8 cellular contexts compared by ENCODE assay signal in genomic region chr12:57213068-57213715, GRCh38. TPM values are rescaled to one million over a fixed set of nuclear protein-coding genes. Genes with fewer than 3 reads are reported as not detected.
DNase-seq lines count a peak whose midpoint lies in the region; ATAC-seq, FAIRE-seq and TF ChIP-seq lines count a peak whose summit lies in the region.

No MANE protein-coding gene starts in this region.

- peak; percentile 56 to 63 for ATAC-seq in activated T-cell treated with anti-CD3 and anti-CD28 coated beads, Interleukin-2, amount 50 U/mL, for 4 hours
- ATAC-seq in esophagus mucosa = peak; percentile 73
- ATAC-seq in natural killer cell = peak; percentile 75 to 83 (median 78)
- peak; percentile 67 for ATAC-seq in stimulated activated naive CD8-positive, alpha-beta T cell treated with anti-CD3 and anti-CD28 coated beads, Interleukin-15, Interleukin-2, amounts not matched to agents 100 U/mL and 50 U/mL, for 24 hours
- no peak for ATAC-seq in GM19452 (IDR thresholded peaks at IDR 0.05; ENCODE audit: unreplicated experiment)

- peaks cover 6% of the 10 kb centered on the region; the same call in 1 of the 2 replicates for H4K20me1 ChIP-seq in Karpas-422 (ENCODE audit: insufficient read depth, low read depth, low read length)

- FAIRE-seq in GM12891 (lab: Jason Lieb, UNC) = peak; percentile 93

- peaks cover 34% of the 10 kb centered on the region for H3K4me1 Mint-ChIP-seq in activated T-cell treated with anti-CD3 and anti-CD28 coated beads, Interleukin-2, amount 50 U/mL, for 4 hours (ENCODE audit: low read depth)
- peaks cover 31 to 45% of the 10 kb centered on the region in 2 donors for H3K4me1 Mint-ChIP-seq in natural killer cell

- no peak overlapping the region for H3K4me3 Mint-ChIP-seq in activated T-cell treated with anti-CD3 and anti-CD28 coated beads, Interleukin-2, amount 50 U/mL, for 4 hours
- peak overlapping the region; percentile 63 for H3K4me3 Mint-ChIP-seq in natural killer cell

- H3K9me2 ChIP-seq in Karpas-422 (replicated peaks; ENCODE audit: insufficient read depth, low read length) = no peaks in the 10 kb centered on the region

- H3K9me3 ChIP-seq in Karpas-422 (ENCODE audit: low read length) (no peaks in the 10 kb centered on the region), Peyer's patch (no peaks in the 10 kb centered on the region)

- intact Hi-C loops in natural killer cell (cut with micrococcal nuclease) = loop anchor here (1.0 kb wide), 1 partner anchor 30 kb away; no protein-coding TSS in a partner anchor

- no peak overlapping the region for H3K4me3 ChIP-seq in Karpas-422 (ENCODE audit: low read length)
- H3K4me3 ChIP-seq in Peyer's patch = no peak overlapping the region

- H3K4me1 ChIP-seq in Karpas-422 (ENCODE audit: low read length) = peaks cover 59% of the 10 kb centered on the region
- H3K4me1 ChIP-seq in Peyer's patch = peaks cover 0 to 38% (median 21%) of the 10 kb centered on the region in 4 donors

- no peak overlapping the region for H2AFZ ChIP-seq in Karpas-422 (ENCODE audit: low read length)

- no peaks in the 10 kb centered on the region; the same call in 1 of the 2 replicates for H3K27me3 ChIP-seq in Karpas-422 (ENCODE audit: low read length)
- peaks cover 0 to 36% of the 10 kb centered on the region in 2 donors for H3K27me3 ChIP-seq in Peyer's patch

- no peaks in the 10 kb centered on the region for H3K36me3 Mint-ChIP-seq in activated T-cell treated with anti-CD3 and anti-CD28 coated beads, Interleukin-2, amount 50 U/mL, for 4 hours (ENCODE audit: insufficient read depth)
- H3K36me3 Mint-ChIP-seq in natural killer cell = no peaks in the 10 kb centered on the region

- TF ChIP-seq CTCF in Peyer's patch (IDR thresholded peaks at IDR 0.05) (peak; percentile 88 to 93 (median 91)), natural killer cell (IDR thresholded peaks at IDR 0.05) (peak; percentile 96)

- peak overlapping the region; percentile 28 to 43 for H3K27ac Mint-ChIP-seq in natural killer cell

- H3K27ac ChIP-seq in Karpas-422 (ENCODE audit: low read length) = no peak overlapping the region
- no peak overlapping the region for H3K27ac ChIP-seq in Peyer's patch

- H3K9me3 Mint-ChIP-seq in activated T-cell treated with anti-CD3 and anti-CD28 coated beads, Interleukin-2, amount 50 U/mL, for 4 hours = no peaks in the 10 kb centered on the region
- H3K9me3 Mint-ChIP-seq in natural killer cell = no peaks in the 10 kb centered on the region

- DNase-seq in GM12891 (ENCODE audit: insufficient read length, low spot score) (peak; percentile 93), Karpas-422 (peak; percentile 92), Peyer's patch (peak; percentile 83 to 93 (median 89)), natural killer cell (peak; percentile 83)
- DNase-seq in activated T-cell treated with anti-CD3 and anti-CD28 coated beads, Interleukin-2, amount 50 U/mL, for 4 hours = peak; percentile 84
- peak; percentile 87 for DNase-seq in stimulated activated naive CD8-positive, alpha-beta T cell treated with anti-CD3 and anti-CD28 coated beads, Interleukin-15, Interleukin-2, amounts not matched to agents 100 U/mL and 50 U/mL, for 24 hours

- H3K36me3 ChIP-seq in Karpas-422 (ENCODE audit: insufficient read depth, low read length) (no peaks in the 10 kb centered on the region), Peyer's patch (peaks cover 0 to 47% (median 0%) of the 10 kb centered on the region in 3 donors)

- H3K9ac ChIP-seq in Karpas-422 (ENCODE audit: low read length) = peak overlapping the region; percentile 24; the same call in 1 of the 2 replicates

- peaks cover 41% of the 10 kb centered on the region for H3K27me3 Mint-ChIP-seq in activated T-cell treated with anti-CD3 and anti-CD28 coated beads, Interleukin-2, amount 50 U/mL, for 4 hours (ENCODE audit: low read depth)
- peaks cover 33 to 42% of the 10 kb centered on the region in 2 donors for H3K27me3 Mint-ChIP-seq in natural killer cell (ENCODE audit: low read depth in 2 of 2)

- peak overlapping the region; percentile 29 for H3K4me2 ChIP-seq in Karpas-422 (ENCODE audit: low read depth, low read length, poor library complexity, severe bottlenecking)

- H3K79me2 ChIP-seq in Karpas-422 (ENCODE audit: low read length) = no peaks in the 10 kb centered on the region

- TF ChIP-seq POLR2A in GM12891 (IDR thresholded peaks at IDR 0.05; ENCODE audit: low read depth, low read length) (no peak), Peyer's patch (IDR thresholded peaks at IDR 0.05) (no peak)

TF ChIP-seq in GM12891, 5 proteins besides CTCF, POLR2A, EP300 and RAD21:
- TF ChIP-seq POU2F2 (IDR thresholded peaks at IDR 0.05; ENCODE audit: low read depth, low read length) (peak; percentile 22; the same call in 1 of the 2 replicates), SPI1 (IDR thresholded peaks at IDR 0.05; ENCODE audit: low read depth, low read length) (no peak), TAF1 (IDR thresholded peaks at IDR 0.05; ENCODE audit: low read depth, low read length) (no peak), POLR2AphosphoS5 (IDR thresholded peaks at IDR 0.05; ENCODE audit: low read depth, low read length) (no peak), PAX5 (IDR thresholded peaks at IDR 0.05; ENCODE audit: insufficient read depth, low read length, severe bottlenecking) (no peak)

RNA-seq across cellular contexts. Expression of gene NXPH4, which starts 3.4 kb away (rescaled TPM):
- polyA plus RNA-seq in GM12891 (2012; ENCODE audit: low read depth, missing spikeins) = 0.24 TPM
- 2.9 and 4.2 TPM in 2 replicates for total RNA-seq in Karpas-422 (2014; rRNA removed; shearing (Covaris generic); ENCODE audit: low replicate concordance)
- total RNA-seq in Peyer's patch = not detected
- under 1 TPM in 2 of 3 donors, not detected in 1; 0.20 to 0.24 TPM for total RNA-seq in activated T-cell treated with anti-CD3 and anti-CD28 coated beads, Interleukin-2, amount 50 U/mL, for 4 hours
- total RNA-seq in esophagus mucosa = 6.7 TPM
- total RNA-seq in natural killer cell = under 1 TPM in 1 of 3 donors, not detected in 2; 0.82 TPM

RNA-seq across cellular contexts. Expression of gene SHMT2, which starts 16.3 kb away (rescaled TPM):
- 152 TPM for polyA plus RNA-seq in GM12891 (2012; ENCODE audit: low read depth, missing spikeins)
- total RNA-seq in Karpas-422 (2014; rRNA removed; shearing (Covaris generic); ENCODE audit: low replicate concordance) = 399 and 449 TPM in 2 replicates
- total RNA-seq in Peyer's patch = 10 to 100 TPM; 34.4 to 72.6 (median 36.3) TPM
- 100 to 1,000 TPM; 373 to 414 (median 383) TPM for total RNA-seq in activated T-cell treated with anti-CD3 and anti-CD28 coated beads, Interleukin-2, amount 50 U/mL, for 4 hours
- 126 TPM for total RNA-seq in esophagus mucosa
- total RNA-seq in natural killer cell = 10 to 100 TPM; 28.6 to 39.3 (median 34.9) TPM

RNA-seq across cellular contexts. Expression of gene STAC3, which starts 37.8 kb away (rescaled TPM):
- polyA plus RNA-seq in GM12891 (2012; ENCODE audit: low read depth, missing spikeins) = 4.6 TPM
- total RNA-seq in Karpas-422 (2014; rRNA removed; shearing (Covaris generic); ENCODE audit: low replicate concordance) = 5.9 and 7.8 TPM in 2 replicates
- total RNA-seq in Peyer's patch (1 to 10 TPM; 1.9 to 6.6 (median 2.4) TPM), esophagus mucosa (1.1 TPM), natural killer cell (1 to 10 TPM; 2.4 to 4.1 (median 3.8) TPM)
- 1 to 10 TPM; 1.4 to 2.2 (median 1.7) TPM for total RNA-seq in activated T-cell treated with anti-CD3 and anti-CD28 coated beads, Interleukin-2, amount 50 U/mL, for 4 hours
